1 cellular context compared by ENCODE assay signal in the genomic region with DNA sequence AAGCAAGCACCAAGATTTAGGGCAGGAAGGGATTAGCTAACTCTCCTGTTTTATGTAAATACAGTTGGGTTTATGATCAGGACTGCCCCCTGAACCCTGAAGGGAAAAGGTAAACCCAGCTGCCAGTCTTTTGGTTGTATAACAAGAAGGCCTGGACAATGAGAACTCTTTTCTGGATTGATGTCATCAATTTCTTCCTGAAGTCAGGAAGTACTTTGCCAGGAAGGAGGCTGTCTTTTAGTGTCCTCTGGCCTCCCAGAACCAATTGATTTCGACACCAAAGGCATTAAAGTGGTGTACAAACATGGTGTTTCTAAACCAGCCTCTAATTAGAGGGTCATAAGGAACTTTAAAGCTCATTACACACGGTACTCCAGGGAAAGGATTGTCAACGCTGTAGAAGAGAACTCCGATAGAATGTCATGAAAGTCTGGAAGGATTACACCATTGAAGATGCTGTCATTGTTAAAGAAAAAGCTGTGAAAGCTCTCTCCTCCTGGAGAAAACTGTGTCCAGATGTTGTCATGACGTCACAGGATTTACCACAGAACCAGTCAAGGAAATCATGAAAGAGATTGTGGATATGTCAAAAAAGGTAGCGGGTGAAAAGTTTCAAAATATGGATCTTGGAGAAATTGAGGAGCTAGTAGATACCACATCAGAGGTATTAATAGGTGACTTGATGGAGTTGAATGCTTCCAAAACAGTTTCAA.
TF ChIP-seq lines count a peak whose summit lies in the region.

No MANE protein-coding gene starts in this region.

TF ChIP-seq in HepG2, 621 proteins besides CTCF, POLR2A, EP300 and RAD21 (continued from another document and continues in another):
- TF ChIP-seq ZBTB40 (IDR thresholded peaks at IDR 0.05): no peak
- no peak; the same call in 1 of the 2 replicates for TF ChIP-seq ZBTB40 (CRISPR knock-in tag; IDR thresholded peaks at IDR 0.05)
- no peak for TF ChIP-seq TEAD2 (CRISPR knock-in tag; IDR thresholded peaks at IDR 0.05)
- TF ChIP-seq, protein P1, sequence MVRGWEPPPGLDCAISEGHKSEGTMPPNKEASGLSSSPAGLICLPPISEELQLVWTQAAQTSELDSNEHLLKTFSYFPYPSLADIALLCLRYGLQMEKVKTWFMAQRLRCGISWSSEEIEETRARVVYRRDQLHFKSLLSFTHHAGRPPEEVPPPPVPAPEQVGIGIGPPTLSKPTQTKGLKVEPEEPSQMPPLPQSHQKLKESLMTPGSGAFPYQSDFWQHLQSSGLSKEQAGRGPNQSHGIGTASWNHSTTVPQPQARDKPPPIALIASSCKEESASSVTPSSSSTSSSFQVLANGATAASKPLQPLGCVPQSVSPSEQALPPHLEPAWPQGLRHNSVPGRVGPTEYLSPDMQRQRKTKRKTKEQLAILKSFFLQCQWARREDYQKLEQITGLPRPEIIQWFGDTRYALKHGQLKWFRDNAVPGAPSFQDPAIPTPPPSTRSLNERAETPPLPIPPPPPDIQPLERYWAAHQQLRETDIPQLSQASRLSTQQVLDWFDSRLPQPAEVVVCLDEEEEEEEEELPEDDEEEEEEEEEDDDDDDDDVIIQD (CRISPR knock-in tag; IDR thresholded peaks at IDR 0.05; ENCODE audit: low read depth): peak; percentile 98
- TF ChIP-seq SOX5 (CRISPR knock-in tag; IDR thresholded peaks at IDR 0.05; ENCODE audit: borderline replicate concordance): peak; percentile 80; the same call in 1 of the 2 replicates
- no peak for TF ChIP-seq THAP11 (CRISPR knock-in tag; IDR thresholded peaks at IDR 0.05)
- no peak for TF ChIP-seq ZEB1 (IDR thresholded peaks at IDR 0.05; ENCODE audit: insufficient replicate concordance, low read depth)
- no peak for TF ChIP-seq ZFAT (CRISPR knock-in tag; conservative IDR thresholded peaks at IDR 0.05)
- TF ChIP-seq, protein P2, sequence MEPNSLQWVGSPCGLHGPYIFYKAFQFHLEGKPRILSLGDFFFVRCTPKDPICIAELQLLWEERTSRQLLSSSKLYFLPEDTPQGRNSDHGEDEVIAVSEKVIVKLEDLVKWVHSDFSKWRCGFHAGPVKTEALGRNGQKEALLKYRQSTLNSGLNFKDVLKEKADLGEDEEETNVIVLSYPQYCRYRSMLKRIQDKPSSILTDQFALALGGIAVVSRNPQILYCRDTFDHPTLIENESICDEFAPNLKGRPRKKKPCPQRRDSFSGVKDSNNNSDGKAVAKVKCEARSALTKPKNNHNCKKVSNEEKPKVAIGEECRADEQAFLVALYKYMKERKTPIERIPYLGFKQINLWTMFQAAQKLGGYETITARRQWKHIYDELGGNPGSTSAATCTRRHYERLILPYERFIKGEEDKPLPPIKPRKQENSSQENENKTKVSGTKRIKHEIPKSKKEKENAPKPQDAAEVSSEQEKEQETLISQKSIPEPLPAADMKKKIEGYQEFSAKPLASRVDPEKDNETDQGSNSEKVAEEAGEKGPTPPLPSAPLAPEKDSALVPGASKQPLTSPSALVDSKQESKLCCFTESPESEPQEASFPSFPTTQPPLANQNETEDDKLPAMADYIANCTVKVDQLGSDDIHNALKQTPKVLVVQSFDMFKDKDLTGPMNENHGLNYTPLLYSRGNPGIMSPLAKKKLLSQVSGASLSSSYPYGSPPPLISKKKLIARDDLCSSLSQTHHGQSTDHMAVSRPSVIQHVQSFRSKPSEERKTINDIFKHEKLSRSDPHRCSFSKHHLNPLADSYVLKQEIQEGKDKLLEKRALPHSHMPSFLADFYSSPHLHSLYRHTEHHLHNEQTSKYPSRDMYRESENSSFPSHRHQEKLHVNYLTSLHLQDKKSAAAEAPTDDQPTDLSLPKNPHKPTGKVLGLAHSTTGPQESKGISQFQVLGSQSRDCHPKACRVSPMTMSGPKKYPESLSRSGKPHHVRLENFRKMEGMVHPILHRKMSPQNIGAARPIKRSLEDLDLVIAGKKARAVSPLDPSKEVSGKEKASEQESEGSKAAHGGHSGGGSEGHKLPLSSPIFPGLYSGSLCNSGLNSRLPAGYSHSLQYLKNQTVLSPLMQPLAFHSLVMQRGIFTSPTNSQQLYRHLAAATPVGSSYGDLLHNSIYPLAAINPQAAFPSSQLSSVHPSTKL (CRISPR knock-in tag; IDR thresholded peaks at IDR 0.05): peak; percentile 91
- TF ChIP-seq ZNF354B (CRISPR knock-in tag; IDR thresholded peaks at IDR 0.05): no peak
- TF ChIP-seq CHD2 (IDR thresholded peaks at IDR 0.05; ENCODE audit: low read depth, low read length): no peak
- TF ChIP-seq, protein P3, sequence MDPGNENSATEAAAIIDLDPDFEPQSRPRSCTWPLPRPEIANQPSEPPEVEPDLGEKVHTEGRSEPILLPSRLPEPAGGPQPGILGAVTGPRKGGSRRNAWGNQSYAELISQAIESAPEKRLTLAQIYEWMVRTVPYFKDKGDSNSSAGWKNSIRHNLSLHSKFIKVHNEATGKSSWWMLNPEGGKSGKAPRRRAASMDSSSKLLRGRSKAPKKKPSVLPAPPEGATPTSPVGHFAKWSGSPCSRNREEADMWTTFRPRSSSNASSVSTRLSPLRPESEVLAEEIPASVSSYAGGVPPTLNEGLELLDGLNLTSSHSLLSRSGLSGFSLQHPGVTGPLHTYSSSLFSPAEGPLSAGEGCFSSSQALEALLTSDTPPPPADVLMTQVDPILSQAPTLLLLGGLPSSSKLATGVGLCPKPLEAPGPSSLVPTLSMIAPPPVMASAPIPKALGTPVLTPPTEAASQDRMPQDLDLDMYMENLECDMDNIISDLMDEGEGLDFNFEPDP (CRISPR knock-in tag; conservative IDR thresholded peaks at IDR 0.05): no peak
- TF ChIP-seq HOXA5 (CRISPR knock-in tag; IDR thresholded peaks at IDR 0.05): no peak
- TF ChIP-seq SAP130 (CRISPR knock-in tag; IDR thresholded peaks at IDR 0.05; ENCODE audit: low read depth): peak; percentile 72
- TF ChIP-seq IRX3 (CRISPR knock-in tag; IDR thresholded peaks at IDR 0.05; ENCODE audit: borderline replicate concordance, low read depth): no peak
- no peak for TF ChIP-seq BRD4 (CRISPR knock-in tag; IDR thresholded peaks at IDR 0.05)
- peak; percentile 93 for TF ChIP-seq POGZ (CRISPR knock-in tag; IDR thresholded peaks at IDR 0.05)
- TF ChIP-seq, protein P4, sequence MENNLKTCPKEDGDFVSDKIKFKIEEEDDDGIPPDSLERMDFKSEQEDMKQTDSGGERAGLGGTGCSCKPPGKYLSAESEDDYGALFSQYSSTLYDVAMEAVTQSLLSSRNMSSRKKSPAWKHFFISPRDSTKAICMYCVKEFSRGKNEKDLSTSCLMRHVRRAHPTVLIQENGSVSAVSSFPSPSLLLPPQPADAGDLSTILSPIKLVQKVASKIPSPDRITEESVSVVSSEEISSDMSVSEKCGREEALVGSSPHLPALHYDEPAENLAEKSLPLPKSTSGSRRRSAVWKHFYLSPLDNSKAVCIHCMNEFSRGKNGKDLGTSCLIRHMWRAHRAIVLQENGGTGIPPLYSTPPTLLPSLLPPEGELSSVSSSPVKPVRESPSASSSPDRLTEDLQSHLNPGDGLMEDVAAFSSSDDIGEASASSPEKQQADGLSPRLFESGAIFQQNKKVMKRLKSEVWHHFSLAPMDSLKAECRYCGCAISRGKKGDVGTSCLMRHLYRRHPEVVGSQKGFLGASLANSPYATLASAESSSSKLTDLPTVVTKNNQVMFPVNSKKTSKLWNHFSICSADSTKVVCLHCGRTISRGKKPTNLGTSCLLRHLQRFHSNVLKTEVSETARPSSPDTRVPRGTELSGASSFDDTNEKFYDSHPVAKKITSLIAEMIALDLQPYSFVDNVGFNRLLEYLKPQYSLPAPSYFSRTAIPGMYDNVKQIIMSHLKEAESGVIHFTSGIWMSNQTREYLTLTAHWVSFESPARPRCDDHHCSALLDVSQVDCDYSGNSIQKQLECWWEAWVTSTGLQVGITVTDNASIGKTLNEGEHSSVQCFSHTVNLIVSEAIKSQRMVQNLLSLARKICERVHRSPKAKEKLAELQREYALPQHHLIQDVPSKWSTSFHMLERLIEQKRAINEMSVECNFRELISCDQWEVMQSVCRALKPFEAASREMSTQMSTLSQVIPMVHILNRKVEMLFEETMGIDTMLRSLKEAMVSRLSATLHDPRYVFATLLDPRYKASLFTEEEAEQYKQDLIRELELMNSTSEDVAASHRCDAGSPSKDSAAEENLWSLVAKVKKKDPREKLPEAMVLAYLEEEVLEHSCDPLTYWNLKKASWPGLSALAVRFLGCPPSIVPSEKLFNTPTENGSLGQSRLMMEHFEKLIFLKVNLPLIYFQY (CRISPR knock-in tag; IDR thresholded peaks at IDR 0.05; ENCODE audit: borderline replicate concordance): peak; percentile 47; the same call in 1 of the 2 replicates
- TF ChIP-seq, protein P5, sequence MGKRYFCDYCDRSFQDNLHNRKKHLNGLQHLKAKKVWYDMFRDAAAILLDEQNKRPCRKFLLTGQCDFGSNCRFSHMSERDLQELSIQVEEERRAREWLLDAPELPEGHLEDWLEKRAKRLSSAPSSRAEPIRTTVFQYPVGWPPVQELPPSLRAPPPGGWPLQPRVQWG (CRISPR knock-in tag; IDR thresholded peaks at IDR 0.05; ENCODE audit: borderline replicate concordance, low read depth): no peak
- TF ChIP-seq E2F2 (CRISPR knock-in tag; IDR thresholded peaks at IDR 0.05; ENCODE audit: borderline replicate concordance): no peak
- no peak for TF ChIP-seq KLF9 (CRISPR knock-in tag; IDR thresholded peaks at IDR 0.05; ENCODE audit: low read depth)
- no peak for TF ChIP-seq ZNF607 (CRISPR knock-in tag; IDR thresholded peaks at IDR 0.05; ENCODE audit: borderline replicate concordance)
- no peak; the same call in 1 of the 2 replicates for TF ChIP-seq DMAP1 (CRISPR knock-in tag; IDR thresholded peaks at IDR 0.05)
- peak; percentile 25; the same call in 1 of the 2 replicates for TF ChIP-seq ZNF772 (CRISPR knock-in tag; IDR thresholded peaks at IDR 0.05)
- TF ChIP-seq NFE2L1 (CRISPR knock-in tag; IDR thresholded peaks at IDR 0.05; ENCODE audit: borderline replicate concordance): no peak
- no peak for TF ChIP-seq FOXP1 (IDR thresholded peaks at IDR 0.05)
- peak; percentile 79 for TF ChIP-seq FOXP1 (CRISPR knock-in tag; IDR thresholded peaks at IDR 0.05)
- peak; percentile 40; the same call in 1 of the 2 replicates for TF ChIP-seq DRAP1 (CRISPR knock-in tag; IDR thresholded peaks at IDR 0.05)
- peak; percentile 48; the same call in 1 of the 2 replicates for TF ChIP-seq ZMYM2 (CRISPR knock-in tag; IDR thresholded peaks at IDR 0.05)
- no peak for TF ChIP-seq MXD1 (CRISPR knock-in tag; IDR thresholded peaks at IDR 0.05)
